6 cellular contexts compared by ENCODE assay signal in genomic region chr2:97611895-97612294, GRCh38. TPM values are rescaled to one million over a fixed set of nuclear protein-coding genes. Genes with fewer than 3 reads are reported as not detected.
A peak's percentile ranks its signal among the peaks of the same experiment; 100 is the strongest.
DNase-seq lines count a peak whose midpoint lies in the region; ATAC-seq and TF ChIP-seq lines count a peak whose summit lies in the region.
"Not testable (repeated sequence)": the region's sequence is repeated elsewhere in the genome, so short reads cannot be mapped to it uniquely, and the experiment has no call there.
"Had no signal": no experiment of that assay in that cellular context is flagged by ENCODE, and none has a peak within 500 bp of the region (broad histone marks: within the 10 kb centered on the region; RNA-seq: fewer than 3 reads in every experiment).

No MANE protein-coding gene starts in this region.

- peak; percentile 64 for ATAC-seq in central memory CD8-positive, alpha-beta T cell (replicated peaks; ENCODE audit: extremely low read depth, poor library complexity, severe bottlenecking)
- ATAC-seq in natural killer cell = peak in 2 of 3 donors; percentile 44 to 65

- H3K4me1 Mint-ChIP-seq in central memory CD8-positive, alpha-beta T cell; immature natural killer cell; natural killer cell: not testable (repeated sequence)

- intact Hi-C loops in natural killer cell (cut with micrococcal nuclease) = not testable (repeated sequence)

- not testable (repeated sequence) for H3K4me3 Mint-ChIP-seq in central memory CD8-positive, alpha-beta T cell; immature natural killer cell; natural killer cell

- H3K27me3 Mint-ChIP-seq in central memory CD8-positive, alpha-beta T cell; immature natural killer cell (ENCODE audit: low read depth in 3 of 3); natural killer cell (ENCODE audit: low read depth in 2 of 2): not testable (repeated sequence)

- not testable (repeated sequence) for DNase-seq in central memory CD8-positive, alpha-beta T cell (ENCODE audit: low spot score in 2 of 2); natural killer cell
- DNase-seq in immature natural killer cell = peak in 2 of 3 donors; percentile 10 to 15

- H3K27ac Mint-ChIP-seq in central memory CD8-positive, alpha-beta T cell (ENCODE audit: low read depth); immature natural killer cell; natural killer cell: not testable (repeated sequence)

- H3K36me3 Mint-ChIP-seq in central memory CD8-positive, alpha-beta T cell (ENCODE audit: insufficient read depth); immature natural killer cell; natural killer cell: not testable (repeated sequence)

- TF ChIP-seq CTCF in natural killer cell (IDR thresholded peaks at IDR 0.05) = not testable (repeated sequence)

- not testable (repeated sequence) for H3K9me3 Mint-ChIP-seq in central memory CD8-positive, alpha-beta T cell; immature natural killer cell; natural killer cell

RNA-seq across cellular contexts. Expression of gene ANKRD36B, which starts 22.2 kb away (rescaled TPM):
- polyA plus RNA-seq in immature natural killer cell = 10 to 100 TPM in 1 of 3 donors, 1 to 10 TPM in 2; 5.5 to 22.7 (median 6.7) TPM
- total RNA-seq in natural killer cell = 10 to 100 TPM; 57.1 to 76.5 (median 71.8) TPM

RNA-seq across cellular contexts. Expression of gene COX5B, which starts 34.0 kb away (rescaled TPM):
- polyA plus RNA-seq in immature natural killer cell = 100 to 1,000 TPM; 326 to 501 (median 349) TPM
- 100 to 1,000 TPM; 101 to 126 (median 122) TPM for total RNA-seq in natural killer cell

RNA-seq across cellular contexts. Expression of gene ACTR1B, which starts 51.9 kb away (rescaled TPM):
- polyA plus RNA-seq in immature natural killer cell = 10 to 100 TPM; 15.3 to 19.3 (median 17.3) TPM
- total RNA-seq in natural killer cell = 10 to 100 TPM; 71.6 to 81.1 (median 73.1) TPM

RNA-seq across cellular contexts. Expression of gene C2orf92, which starts 57.6 kb away (rescaled TPM):
- under 1 TPM in 1 of 3 donors, not detected in 2; 0.37 TPM for polyA plus RNA-seq in immature natural killer cell
- 10 to 100 TPM; 13.4 to 20.9 (median 16.1) TPM for total RNA-seq in natural killer cell
- polyA plus RNA-seq: CD14-positive monocyte; CD4-positive, alpha-beta memory T cell; CD8-positive, alpha-beta memory T cell had no signal
